In genomic region chr4:165502919-165503907, GRCh38 we compare ENCODE assay signal across 9 cellular contexts.
DNase-seq lines count a peak whose midpoint lies in the region; ATAC-seq and TF ChIP-seq lines count a peak whose summit lies in the region.
"Had no signal": no experiment of that assay in that cellular context is flagged by ENCODE, and none has a peak within 500 bp of the region (broad histone marks: within the 10 kb centered on the region; RNA-seq: fewer than 3 reads in every experiment).

No MANE protein-coding gene starts in this region.

- intact Hi-C loops in sciatic nerve (cut with DNase I) (no loop called here), upper lobe of right lung (cut with DNase I) (no loop called here)

- ATAC-seq in GM19395 (IDR thresholded peaks at IDR 0.05; ENCODE audit: unreplicated experiment), result peak; percentile 57
- peak; percentile 53 for ATAC-seq in HG03565 (IDR thresholded peaks at IDR 0.05; ENCODE audit: unreplicated experiment)
- peak; percentile 93 for ATAC-seq in sciatic nerve
- ATAC-seq in natural killer cell treated with Interleukin-12 subunit alpha and Interleukin-12 subunit beta and Interleukin-15 and Interleukin-18, amount 100 ng/mL, for 72 hours, result no peak
- no peak for ATAC-seq in upper lobe of right lung

- TF ChIP-seq CTCF in cardiac fibroblast (IDR thresholded peaks at IDR 0.05; ENCODE audit: low read depth, low read length) (no peak), upper lobe of right lung (IDR thresholded peaks at IDR 0.05) (no peak)

- H3K4me3 ChIP-seq in cardiac fibroblast (replicated peaks in 1 of 2; ENCODE audit: low read depth in 2 of 2, low read length in 2 of 2), result no peak overlapping the region
- no peak overlapping the region for H3K4me3 ChIP-seq in upper lobe of right lung

- no peaks in the 10 kb centered on the region for H3K4me1 ChIP-seq in upper lobe of right lung

- H3K36me3 Mint-ChIP-seq in natural killer cell treated with Interleukin-12 subunit alpha and Interleukin-12 subunit beta and Interleukin-15 and Interleukin-18, amount 100 ng/mL, for 72 hours, result no peaks in the 10 kb centered on the region

- no peak overlapping the region for H3K27ac ChIP-seq in upper lobe of right lung

- no peaks in the 10 kb centered on the region for H3K36me3 ChIP-seq in upper lobe of right lung

- H3K27me3 Mint-ChIP-seq in natural killer cell treated with Interleukin-12 subunit alpha and Interleukin-12 subunit beta and Interleukin-15 and Interleukin-18, amount 100 ng/mL, for 72 hours, result peaks cover 4 to 11% of the 10 kb centered on the region in 2 donors

- H3K9me3 Mint-ChIP-seq in natural killer cell treated with Interleukin-12 subunit alpha and Interleukin-12 subunit beta and Interleukin-15 and Interleukin-18, amount 100 ng/mL, for 72 hours, result no peaks in the 10 kb centered on the region
- H3K9me3 Mint-ChIP-seq: central memory CD8-positive, alpha-beta T cell had no signal

- H3K27ac Mint-ChIP-seq in natural killer cell treated with Interleukin-12 subunit alpha and Interleukin-12 subunit beta and Interleukin-15 and Interleukin-18, amount 100 ng/mL, for 72 hours, result no peak overlapping the region

- H3K4me1 Mint-ChIP-seq in natural killer cell treated with Interleukin-12 subunit alpha and Interleukin-12 subunit beta and Interleukin-15 and Interleukin-18, amount 100 ng/mL, for 72 hours (ENCODE audit: low read depth in 2 of 2), result no peaks in the 10 kb centered on the region
- H3K4me1 Mint-ChIP-seq: central memory CD8-positive, alpha-beta T cell had no signal

- H3K4me3 Mint-ChIP-seq in natural killer cell treated with Interleukin-12 subunit alpha and Interleukin-12 subunit beta and Interleukin-15 and Interleukin-18, amount 100 ng/mL, for 72 hours, result no peak overlapping the region
- H3K4me3 Mint-ChIP-seq: central memory CD8-positive, alpha-beta T cell had no signal

- H3K27me3 ChIP-seq in upper lobe of right lung, result no peaks in the 10 kb centered on the region

- no peaks in the 10 kb centered on the region for H3K9me3 ChIP-seq in upper lobe of right lung

- DNase-seq in cardiac fibroblast (ENCODE audit: low read depth in 2 of 2), result peak; percentile 65 to 74
- DNase-seq in sciatic nerve (ENCODE audit: low spot score), result no peak
- no peak for DNase-seq in activated CD4-positive, alpha-beta T cell treated with anti-CD3 and anti-CD28 coated beads, Interleukin-2, amount 50 U/mL, for 1 hour
- no peak for DNase-seq in natural killer cell treated with Interleukin-12 subunit alpha and Interleukin-12 subunit beta and Interleukin-15 and Interleukin-18, amount 100 ng/mL, for 72 hours (ENCODE audit: low spot score)
- DNase-seq in NCI-H2227 treated with DMSO at 0.1 percent for 48 hours (lab: John Stamatoyannopoulos, UW), result no peak
- DNase-seq in upper lobe of right lung, result no peak

Comparison
In these comparisons a context has a peak if more than half of its experiments do, and no peak if none do; other contexts are left out.
1. ATAC-seq: peak in GM19395 (single experiment), HG03565 (single experiment) and sciatic nerve (single experiment); none in natural killer cell treated with Interleukin-12 subunit alpha and Interleukin-12 subunit beta and Interleukin-15 and Interleukin-18, amount 100 ng/mL, for 72 hours (0 of 2) and upper lobe of right lung (single experiment).
2. DNase-seq: peak in cardiac fibroblast (2 of 2); none in sciatic nerve (single experiment), activated CD4-positive, alpha-beta T cell treated with anti-CD3 and anti-CD28 coated beads, Interleukin-2, amount 50 U/mL, for 1 hour (single experiment), natural killer cell treated with Interleukin-12 subunit alpha and Interleukin-12 subunit beta and Interleukin-15 and Interleukin-18, amount 100 ng/mL, for 72 hours (single experiment), NCI-H2227 treated with DMSO at 0.1 percent for 48 hours (single experiment) and upper lobe of right lung (single experiment).